In the genomic region with DNA sequence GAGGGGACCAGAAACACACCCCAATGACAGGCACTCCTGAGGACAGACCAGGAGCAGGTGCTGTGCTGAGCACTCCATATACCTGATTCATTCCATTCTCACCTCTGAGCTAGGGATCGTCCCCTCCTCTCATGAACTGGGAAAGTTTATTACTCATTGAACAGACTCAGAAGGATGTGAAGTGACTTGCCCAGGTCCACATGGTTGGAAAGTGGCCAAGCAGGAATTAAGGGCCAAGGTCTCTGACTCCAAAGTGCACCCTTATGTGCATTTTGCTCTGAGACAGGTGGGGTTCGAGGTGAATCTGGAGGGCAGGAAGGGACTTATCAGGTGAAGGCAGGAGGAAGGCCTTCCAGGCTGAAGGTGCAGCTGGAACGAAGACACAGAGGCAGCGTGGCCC, we compare ENCODE assay signal across 21 cellular contexts. TPM values are rescaled to one million over a fixed set of nuclear protein-coding genes. Genes with fewer than 3 reads are reported as not detected.
DNase-seq lines count a peak whose midpoint lies in the region; FAIRE-seq and TF ChIP-seq lines count a peak whose summit lies in the region.
"Had no signal": no experiment of that assay in that cellular context is flagged by ENCODE, and none has a peak within 500 bp of the region (broad histone marks: within the 10 kb centered on the region; RNA-seq: fewer than 3 reads in every experiment).

No MANE protein-coding gene starts in this region.

- H3K9me3 Mint-ChIP-seq in MCF 10A (ENCODE audit: unreplicated experiment) = peaks cover 8% of the 10 kb centered on the region
- peaks cover 12% of the 10 kb centered on the region for H3K9me3 Mint-ChIP-seq in activated T-helper 1 cell treated with anti-CD3 and anti-CD28 coated beads, Interleukin-12 subunit alpha, Interleukin-12 subunit beta, Interleukin-2, Interleukin-4 antibody, amounts not matched to agents 30 ng/mL and 10 ng/mL and 1 ng/mL, durations not matched to agents 14 hours and 24 hours and 36 hours
- H3K9me3 Mint-ChIP-seq: CD8-positive, alpha-beta T cell; stimulated activated naive CD8-positive, alpha-beta T cell treated with anti-CD3 and anti-CD28 coated beads, Interleukin-15, Interleukin-2, amounts not matched to agents 100 ng/mL and 50 ng/mL, for 24 hours had no signal

- peaks cover 11% of the 10 kb centered on the region for H3K4me1 Mint-ChIP-seq in MCF 10A (ENCODE audit: insufficient read depth, unreplicated experiment)
- peaks cover 29% of the 10 kb centered on the region for H3K4me1 Mint-ChIP-seq in activated T-helper 1 cell treated with anti-CD3 and anti-CD28 coated beads, Interleukin-12 subunit alpha, Interleukin-12 subunit beta, Interleukin-2, Interleukin-4 antibody, amounts not matched to agents 30 ng/mL and 10 ng/mL and 1 ng/mL, durations not matched to agents 14 hours and 24 hours and 36 hours (ENCODE audit: low read depth)

- H3K27me3 ChIP-seq in breast epithelium (no peaks in the 10 kb centered on the region), testis (no peaks in the 10 kb centered on the region), H7 (ENCODE audit: control insufficient read depth, insufficient read depth, low read length) (no peaks in the 10 kb centered on the region)
- H3K27me3 ChIP-seq: body of pancreas, gastroesophageal sphincter had no signal

- no peak for TF ChIP-seq CTCF in MCF 10A (IDR thresholded peaks at IDR 0.05; ENCODE audit: unreplicated experiment)
- no peak for TF ChIP-seq CTCF in breast epithelium (IDR thresholded peaks at IDR 0.05)
- TF ChIP-seq CTCF in epithelial cell of esophagus (IDR thresholded peaks at IDR 0.05; ENCODE audit: insufficient read depth, low read depth, low read length, missing control alignments) = no peak
- no peak for TF ChIP-seq CTCF in testis (IDR thresholded peaks at IDR 0.05)

- no peaks in the 10 kb centered on the region for H3K4me1 ChIP-seq in breast epithelium
- H3K4me1 ChIP-seq in testis = peaks cover 5% of the 10 kb centered on the region
- H3K4me1 ChIP-seq: body of pancreas, gastroesophageal sphincter, left ventricle myocardium inferior had no signal

- H3K9me3 ChIP-seq in breast epithelium = no peaks in the 10 kb centered on the region
- H3K9me3 ChIP-seq in testis = no peaks in the 10 kb centered on the region
- H3K9me3 ChIP-seq: body of pancreas, gastroesophageal sphincter, left ventricle myocardium inferior had no signal

- POLR2A ChIA-PET in MCF 10A (lab: Yijun Ruan, JAX) = interaction anchor here (0.5 to 1.2 kb wide), 5 partner anchors 17 to 780 kb away, joined by 3 to 6 read pairs (median 3); no protein-coding TSS in a partner anchor

- no peak overlapping the region for H3K27ac ChIP-seq in breast epithelium
- H3K27ac ChIP-seq in testis = no peak overlapping the region
- H3K27ac ChIP-seq: body of pancreas, gastroesophageal sphincter, left ventricle myocardium inferior had no signal

- TF ChIP-seq POLR2A in breast epithelium (IDR thresholded peaks at IDR 0.05) (no peak), testis (IDR thresholded peaks at IDR 0.05) (no peak)

- peak; percentile 61 for FAIRE-seq in urothelium cell line (lab: Jason Lieb, UNC)
- FAIRE-seq: RCC 7860 had no signal

- no peak overlapping the region for H3K27ac Mint-ChIP-seq in MCF 10A (ENCODE audit: low read depth, unreplicated experiment)
- H3K27ac Mint-ChIP-seq in activated T-helper 1 cell treated with anti-CD3 and anti-CD28 coated beads, Interleukin-12 subunit alpha, Interleukin-12 subunit beta, Interleukin-2, Interleukin-4 antibody, amounts not matched to agents 30 ng/mL and 10 ng/mL and 1 ng/mL, durations not matched to agents 14 hours and 24 hours and 36 hours = no peak overlapping the region
- H3K27ac Mint-ChIP-seq: activated CD4-positive, alpha-beta T cell treated with anti-CD3 and anti-CD28 coated beads for 36 hours; CD8-positive, alpha-beta T cell; stimulated activated naive CD8-positive, alpha-beta T cell treated with anti-CD3 and anti-CD28 coated beads, Interleukin-15, Interleukin-2, amounts not matched to agents 100 ng/mL and 50 ng/mL, for 24 hours had no signal

- no TSS peak for BruUV-seq in MCF 10A (replicated peaks; lab: Mats Ljungman, UMichigan)

- no peak overlapping the region for H3K4me3 ChIP-seq in breast epithelium
- H3K4me3 ChIP-seq in epithelial cell of esophagus (ENCODE audit: low read length) = no peak overlapping the region
- no peak overlapping the region for H3K4me3 ChIP-seq in testis
- no peak overlapping the region for H3K4me3 ChIP-seq in H7 (ENCODE audit: insufficient read depth, low read depth, low read length)
- H3K4me3 ChIP-seq: body of pancreas, gastroesophageal sphincter, left ventricle myocardium inferior had no signal

- H3K36me3 ChIP-seq in breast epithelium = no peaks in the 10 kb centered on the region
- no peaks in the 10 kb centered on the region for H3K36me3 ChIP-seq in testis (ENCODE audit: low read depth, missing control alignments)
- no peaks in the 10 kb centered on the region for H3K36me3 ChIP-seq in H7 (replicated peaks; ENCODE audit: control insufficient read depth, insufficient read depth, low read length)
- H3K36me3 ChIP-seq: gastroesophageal sphincter, left ventricle myocardium inferior had no signal

- no peaks in the 10 kb centered on the region for H3K36me3 Mint-ChIP-seq in MCF 10A (ENCODE audit: insufficient read depth, unreplicated experiment)
- H3K36me3 Mint-ChIP-seq in activated T-helper 1 cell treated with anti-CD3 and anti-CD28 coated beads, Interleukin-12 subunit alpha, Interleukin-12 subunit beta, Interleukin-2, Interleukin-4 antibody, amounts not matched to agents 30 ng/mL and 10 ng/mL and 1 ng/mL, durations not matched to agents 14 hours and 24 hours and 36 hours (ENCODE audit: low read depth) = peaks cover 2% of the 10 kb centered on the region
- H3K36me3 Mint-ChIP-seq: CD8-positive, alpha-beta T cell had no signal

- no peak overlapping the region for H3K4me3 Mint-ChIP-seq in MCF 10A (ENCODE audit: unreplicated experiment)
- H3K4me3 Mint-ChIP-seq in activated T-helper 1 cell treated with anti-CD3 and anti-CD28 coated beads, Interleukin-12 subunit alpha, Interleukin-12 subunit beta, Interleukin-2, Interleukin-4 antibody, amounts not matched to agents 30 ng/mL and 10 ng/mL and 1 ng/mL, durations not matched to agents 14 hours and 24 hours and 36 hours = no peak overlapping the region
- H3K4me3 Mint-ChIP-seq: activated CD4-positive, alpha-beta T cell treated with anti-CD3 and anti-CD28 coated beads for 36 hours; CD8-positive, alpha-beta T cell; stimulated activated naive CD8-positive, alpha-beta T cell treated with anti-CD3 and anti-CD28 coated beads, Interleukin-15, Interleukin-2, amounts not matched to agents 100 ng/mL and 50 ng/mL, for 24 hours had no signal

- CTCF ChIA-PET in MCF 10A (lab: Yijun Ruan, JAX) = interaction anchor here (0.6 kb wide), 1 partner anchor 91 kb away, joined by 3 read pairs; no protein-coding TSS in a partner anchor

- intact Hi-C loops in MCF 10A (cut with micrococcal nuclease) = no loop called here
- intact Hi-C loops in breast epithelium (cut with DNase I; ENCODE audit: low total_unique reads) = no loop called here
- intact Hi-C loops in activated T-helper 1 cell treated with anti-CD3 and anti-CD28 coated beads, Interleukin-12 subunit alpha, Interleukin-12 subunit beta, Interleukin-2, Interleukin-4 antibody, amounts not matched to agents 30 ng/mL and 10 ng/mL and 1 ng/mL, durations not matched to agents 14 hours and 24 hours and 36 hours (cut with micrococcal nuclease) = no loop called here
- intact Hi-C loops in testis (cut with DNase I; ENCODE audit: low total_unique reads) = no loop called here

- 88 to 93% methylated on average over 4 of the region's 4 CpGs for WGBS in testis, 2 donors

- no peaks in the 10 kb centered on the region for H3K27me3 Mint-ChIP-seq in MCF 10A (ENCODE audit: insufficient read depth, unreplicated experiment)
- peaks cover 9% of the 10 kb centered on the region for H3K27me3 Mint-ChIP-seq in activated T-helper 1 cell treated with anti-CD3 and anti-CD28 coated beads, Interleukin-12 subunit alpha, Interleukin-12 subunit beta, Interleukin-2, Interleukin-4 antibody, amounts not matched to agents 30 ng/mL and 10 ng/mL and 1 ng/mL, durations not matched to agents 14 hours and 24 hours and 36 hours (ENCODE audit: insufficient read depth)

- peak; percentile 71 for DNase-seq in MCF 10A (ENCODE audit: unreplicated experiment)
- DNase-seq in breast epithelium (ENCODE audit: low spot score in 2 of 2) = no peak
- DNase-seq in NCI-H774 (lab: John Stamatoyannopoulos, UW) = peak; percentile 35
- DNase-seq in epithelial cell of esophagus (ENCODE audit: low read depth) = peak; percentile 97
- DNase-seq in urothelium cell line (ENCODE audit: low spot score) = no peak
- DNase-seq in activated T-helper 1 cell treated with anti-CD3 and anti-CD28 coated beads, Interleukin-12 subunit alpha, Interleukin-12 subunit beta, Interleukin-2, Interleukin-4 antibody, amounts not matched to agents 30 ng/mL and 10 ng/mL and 1 ng/mL, durations not matched to agents 14 hours and 24 hours and 36 hours (ENCODE audit: low spot score) = no peak
- DNase-seq in testis = no peak
- DNase-seq in H7 = no peak
- DNase-seq: activated CD4-positive, alpha-beta T cell treated with anti-CD3 and anti-CD28 coated beads for 36 hours; activated CD8-positive, alpha-beta memory T cell treated with anti-CD3 and anti-CD28 coated beads, Interleukin-2, amount 50 U/mL, for 4 hours; activated naive CD4-positive, alpha-beta T cell treated with anti-CD3 and anti-CD28 coated beads, Interleukin-2, amount 50 U/mL, for 16 hours; body of pancreas; CD8-positive, alpha-beta T cell; GOT3; left ventricle myocardium inferior; NCI-H2081 treated with DMSO at 0.1 percent for 48 hours; retina; stimulated activated CD4-positive, alpha-beta T cell treated with anti-CD3 and anti-CD28 coated beads, Interleukin-15, amount 100 ng/mL, for 24 hours had no signal

RNA-seq across cellular contexts. Expression of a gene that starts 25.1 kb away (rescaled TPM):
- total RNA-seq in MCF 10A (2022) = 0.91 and 1.8 TPM in 2 replicates
- 10 to 100 TPM in 1 of 3 donors, 1 to 10 TPM in 2; 5.6 to 11.9 (median 8.8) TPM for total RNA-seq in breast epithelium
- total RNA-seq in activated T-helper 1 cell treated with anti-CD3 and anti-CD28 coated beads, Interleukin-12 subunit alpha, Interleukin-12 subunit beta, Interleukin-2, Interleukin-4 antibody, amounts not matched to agents 30 ng/mL and 10 ng/mL and 1 ng/mL, durations not matched to agents 14 hours and 24 hours and 36 hours = 0.75 and 1.2 TPM in 2 replicates
- 10 to 100 TPM in 1 of 2 donors, 1 to 10 TPM in 1; 7.6 to 10.4 TPM for total RNA-seq in testis
- 10.9 TPM for polyA plus RNA-seq in testis (ENCODE audit: insufficient read depth, low read depth, low replicate concordance)
- not detected in 2 replicates for total RNA-seq in H7 (2014; rRNA removed; shearing (Covaris generic))

Comparison
In these comparisons a context has a peak if more than half of its experiments do, and no peak if none do; other contexts are left out.
1. DNase-seq: peak in MCF 10A (single experiment), NCI-H774 (single experiment) and epithelial cell of esophagus (single experiment); none in breast epithelium (0 of 2), urothelium cell line (single experiment), activated T-helper 1 cell treated with anti-CD3 and anti-CD28 coated beads, Interleukin-12 subunit alpha, Interleukin-12 subunit beta, Interleukin-2, Interleukin-4 antibody, amounts not matched to agents 30 ng/mL and 10 ng/mL and 1 ng/mL, durations not matched to agents 14 hours and 24 hours and 36 hours (single experiment), testis (single experiment) and H7 (single experiment).